ENCODE assay signal across 21 cellular contexts in genomic region chr15:66845266-66845785, GRCh38.
"Had no signal": no experiment of that assay in that cellular context is flagged by ENCODE, and none has a peak within 500 bp of the region (broad histone marks: within the 10 kb centered on the region; RNA-seq: fewer than 3 reads in every experiment).

No MANE protein-coding gene starts in this region.

- H3K4me1 Mint-ChIP-seq: activated T-helper 17 cell treated with anti-CD3 and anti-CD28 coated beads, Interleukin-2, amount 50 U/mL, for 72 hours had no signal

- H3K36me3 ChIP-seq: thyroid gland had no signal

- H3K4me3 ChIP-seq: mucosa of descending colon, thyroid gland had no signal

- H3K36me3 Mint-ChIP-seq: activated naive CD8-positive, alpha-beta T cell treated with anti-CD3 and anti-CD28 coated beads, Interleukin-2, amount 10 ng/mL, durations not matched to agents 7 days and 5 days; WTC11 had no signal

- H3K27ac Mint-ChIP-seq: activated naive CD4-positive, alpha-beta T cell treated with anti-CD3 and anti-CD28 coated beads for 36 hours; activated naive CD8-positive, alpha-beta T cell treated with anti-CD3 and anti-CD28 coated beads, Interleukin-2, amount 10 ng/mL, durations not matched to agents 7 days and 5 days; activated T-helper 17 cell treated with anti-CD3 and anti-CD28 coated beads, Interleukin-2, amount 50 U/mL, for 72 hours; dendritic cell treated with granulocyte-macrophage colony-stimulating factor and Interleukin-4, amounts not matched to agents 40 ng/mL and 50 ng/mL, for 4 days; stimulated activated naive CD8-positive, alpha-beta T cell treated with anti-CD3 and anti-CD28 coated beads, Interleukin-15, Interleukin-2, amounts not matched to agents 100 ng/mL and 50 ng/mL, for 24 hours; WTC11 had no signal

- H3K27me3 ChIP-seq: thyroid gland had no signal

- H3K4me3 Mint-ChIP-seq: activated naive CD4-positive, alpha-beta T cell treated with anti-CD3 and anti-CD28 coated beads for 36 hours; activated naive CD8-positive, alpha-beta T cell treated with anti-CD3 and anti-CD28 coated beads, Interleukin-2, amount 10 ng/mL, durations not matched to agents 7 days and 5 days; activated T-helper 17 cell treated with anti-CD3 and anti-CD28 coated beads, Interleukin-2, amount 50 U/mL, for 72 hours; dendritic cell treated with granulocyte-macrophage colony-stimulating factor and Interleukin-4, amounts not matched to agents 40 ng/mL and 50 ng/mL, for 4 days; stimulated activated naive CD8-positive, alpha-beta T cell treated with anti-CD3 and anti-CD28 coated beads, Interleukin-15, Interleukin-2, amounts not matched to agents 100 ng/mL and 50 ng/mL, for 24 hours; WTC11 had no signal

- ATAC-seq: activated T-helper 17 cell treated with anti-CD3 and anti-CD28 coated beads, Interleukin-2, amount 50 U/mL, for 72 hours; left ventricle myocardium superior; mucosa of descending colon; WTC11 had no signal

- H3K27ac ChIP-seq: thyroid gland had no signal

- DNase-seq: activated naive CD4-positive, alpha-beta T cell treated with anti-CD3 and anti-CD28 coated beads for 36 hours; activated naive CD8-positive, alpha-beta T cell treated with anti-CD3 and anti-CD28 coated beads, Interleukin-2, amount 10 ng/mL, durations not matched to agents 7 days and 5 days; activated T-cell treated with anti-CD3 and anti-CD28 coated beads, Interleukin-2, amount 50 U/mL, for 1 hour; amniotic stem cell; effector CD8-positive, alpha-beta T cell; foreskin melanocyte; glutamatergic neuron; hypothalamus; left ventricle myocardium superior; mesenchymal stem cell; mucosa of descending colon; retina; stimulated activated CD4-positive, alpha-beta T cell treated with anti-CD3 and anti-CD28 coated beads, Interleukin-12 subunit alpha, Interleukin-12 subunit beta, amount 100 ng/mL, for 4 hours; substantia nigra; T-helper 1 cell; thyroid gland had no signal

- H3K9me3 ChIP-seq: mucosa of descending colon, thyroid gland had no signal

- H3K9me3 Mint-ChIP-seq: activated naive CD4-positive, alpha-beta T cell treated with anti-CD3 and anti-CD28 coated beads for 36 hours; activated naive CD8-positive, alpha-beta T cell treated with anti-CD3 and anti-CD28 coated beads, Interleukin-2, amount 10 ng/mL, durations not matched to agents 7 days and 5 days; activated T-helper 17 cell treated with anti-CD3 and anti-CD28 coated beads, Interleukin-2, amount 50 U/mL, for 72 hours; dendritic cell treated with granulocyte-macrophage colony-stimulating factor and Interleukin-4, amounts not matched to agents 40 ng/mL and 50 ng/mL, for 4 days; neural crest cell; stimulated activated naive CD8-positive, alpha-beta T cell treated with anti-CD3 and anti-CD28 coated beads, Interleukin-15, Interleukin-2, amounts not matched to agents 100 ng/mL and 50 ng/mL, for 24 hours; WTC11 had no signal
